Comparison of ENCODE assay signal across 16 cellular contexts in genomic region chr1:12006167-12006921, GRCh38. TPM values are rescaled to one million over a fixed set of nuclear protein-coding genes. Genes with fewer than 3 reads are reported as not detected.
DNase-seq lines count a peak whose midpoint lies in the region; ATAC-seq, FAIRE-seq and TF ChIP-seq lines count a peak whose summit lies in the region.
"Had no signal": no experiment of that assay in that cellular context is flagged by ENCODE, and none has a peak within 500 bp of the region (broad histone marks: within the 10 kb centered on the region; RNA-seq: fewer than 3 reads in every experiment).

No MANE protein-coding gene starts in this region.

- no peak for TF ChIP-seq POLR2A in K562 (conservative IDR thresholded peaks at IDR 0.05)

- BruUV-seq in K562 (replicated peaks; lab: Mats Ljungman, UMichigan) = no TSS peak

- peak; percentile 42 for FAIRE-seq in K562 (lab: Jason Lieb, UNC)

- H3K4me1 Mint-ChIP-seq in CD8-positive, alpha-beta memory T cell = no peaks in the 10 kb centered on the region
- H3K4me1 Mint-ChIP-seq: CD4-positive, CD25-positive, alpha-beta regulatory T cell had no signal

- H3K9ac ChIP-seq in K562 (ENCODE audit: insufficient read depth in 1 of 2, low read depth in 2 of 2, low read length in 2 of 2) = peak overlapping the region; percentile 43 to 66

- H3K27me3 Mint-ChIP-seq in CD8-positive, alpha-beta memory T cell = no peaks in the 10 kb centered on the region
- H3K27me3 Mint-ChIP-seq: CD4-positive, CD25-positive, alpha-beta regulatory T cell had no signal

- TF ChIP-seq CTCF in K562 (IDR thresholded peaks at IDR 0.05 in 2 of 3, conservative IDR thresholded peaks at IDR 0.05 in 1 of 3; ENCODE audit: insufficient read depth in 2 of 3, low read depth in 1 of 3, low read length in 3 of 3) = no peak
- TF ChIP-seq CTCF in osteoblast (IDR thresholded peaks at IDR 0.05; ENCODE audit: extremely low read depth, low read depth, low read length) = no peak

- H3K4me2 ChIP-seq in K562 (ENCODE audit: insufficient read depth, low read length) = no peak overlapping the region
- H3K4me2 ChIP-seq in osteoblast (ENCODE audit: insufficient read depth, low read length) = no peak overlapping the region
- H3K4me2 ChIP-seq: PC-9 had no signal

- no peaks in the 10 kb centered on the region for H3K9me3 Mint-ChIP-seq in CD8-positive, alpha-beta memory T cell
- H3K9me3 Mint-ChIP-seq: CD4-positive, CD25-positive, alpha-beta regulatory T cell had no signal

- H3K27ac Mint-ChIP-seq in CD8-positive, alpha-beta memory T cell = peak overlapping the region in 1 of 8 donors; percentile 1
- H3K27ac Mint-ChIP-seq: CD4-positive, CD25-positive, alpha-beta regulatory T cell had no signal

- H2AFZ ChIP-seq in K562 (ENCODE audit: low read depth, low read length) = no peak overlapping the region
- no peak overlapping the region for H2AFZ ChIP-seq in osteoblast (ENCODE audit: low read length)
- H2AFZ ChIP-seq: PC-9 had no signal

- H3K27ac ChIP-seq in CD8-positive, alpha-beta memory T cell (ENCODE audit: low read depth, low read length) = peak overlapping the region; percentile 9
- H3K27ac ChIP-seq in K562 (ENCODE audit: extremely low read depth, low read depth, low read length) (peak overlapping the region; percentile 77), osteoblast (ENCODE audit: low read depth, low read length) (no peak overlapping the region)
- H3K27ac ChIP-seq: PC-9, SK-N-MC had no signal

- H3K9me1 ChIP-seq in K562 (ENCODE audit: control insufficient read depth, insufficient read depth, low read length) = no peaks in the 10 kb centered on the region

- peaks cover 62% of the 10 kb centered on the region for H3K36me3 ChIP-seq in CD8-positive, alpha-beta memory T cell (ENCODE audit: insufficient read depth, low read length)
- H3K36me3 ChIP-seq in K562 (ENCODE audit: control insufficient read depth, insufficient read depth, low read length) (peaks cover 87% of the 10 kb centered on the region), osteoblast (ENCODE audit: insufficient read depth, low read length) (peaks cover 73% of the 10 kb centered on the region)

- H4K20me1 ChIP-seq in K562 (replicated peaks; ENCODE audit: control insufficient read depth, insufficient read depth, low read length) = no peaks in the 10 kb centered on the region
- no peaks in the 10 kb centered on the region for H4K20me1 ChIP-seq in osteoblast (ENCODE audit: insufficient read depth, low read length)

- TF ChIP-seq RAD21 in K562 (CRISPR knock-in tag; conservative IDR thresholded peaks at IDR 0.05 in 1 of 2, IDR thresholded peaks at IDR 0.05 in 1 of 2) = no peak

- CTCF ChIA-PET in CD8-positive, alpha-beta memory T cell (lab: Charles Lee) = no interaction called here
- CTCF ChIA-PET in K562 (lab: Yijun Ruan, JAX; ENCODE audit: low intra/inter-chr PET ratio) = no interaction called here

- POLR2A ChIA-PET in CD8-positive, alpha-beta memory T cell (lab: Charles Lee) = no interaction called here
- POLR2A ChIA-PET in K562 (lab: Yijun Ruan, JAX) = interaction anchor here (0.6 to 5.0 kb wide), 10 partner anchors 9 to 120 kb away, joined by 3 to 52 read pairs (median 4); partner anchors contain the start of gene MFN2

- in situ Hi-C loops in K562 (cut with MboI) = no loop called here

- H3K9me3 ChIP-seq in CD8-positive, alpha-beta memory T cell (ENCODE audit: low read length) = no peaks in the 10 kb centered on the region
- H3K9me3 ChIP-seq in K562 (replicated peaks; ENCODE audit: control insufficient read depth, insufficient read depth, low read depth, low read length) = no peaks in the 10 kb centered on the region
- H3K9me3 ChIP-seq in osteoblast (ENCODE audit: low read depth, low read length) = no peaks in the 10 kb centered on the region

- no peaks in the 10 kb centered on the region for H3K4me1 ChIP-seq in CD8-positive, alpha-beta memory T cell (ENCODE audit: insufficient read depth, low read length)
- H3K4me1 ChIP-seq in K562 (replicated peaks in 1 of 2; ENCODE audit: control insufficient read depth in 2 of 2, insufficient read depth in 2 of 2, low read length in 2 of 2) (peaks cover 23 to 39% of the 10 kb centered on the region in 2 experiments; a peak in 4 of 5 replicates), osteoblast (ENCODE audit: insufficient read depth, low read length) (peaks cover 2% of the 10 kb centered on the region)

- TF ChIP-seq EP300 in K562 (IDR thresholded peaks at IDR 0.05; ENCODE audit: low read length) = no peak

- peaks cover 11 to 93% (median 21%) of the 10 kb centered on the region in 3 donors for H3K36me3 Mint-ChIP-seq in CD8-positive, alpha-beta memory T cell

- no peak overlapping the region for H3K4me3 Mint-ChIP-seq in CD8-positive, alpha-beta memory T cell
- H3K4me3 Mint-ChIP-seq: CD4-positive, CD25-positive, alpha-beta regulatory T cell had no signal

- DNase-seq in CD8-positive, alpha-beta memory T cell = no peak
- peak; percentile 49 to 70 (median 61) for DNase-seq in K562 (ENCODE audit: extremely low read depth in 1 of 4, low spot score in 3 of 4)
- DNase-seq in osteoblast (ENCODE audit: insufficient read length, low spot score, missing footprints) = peak; percentile 75
- no peak for DNase-seq in NCI-H748 treated with DMSO at 0.1 percent for 48 hours (lab: John Stamatoyannopoulos, UW)
- DNase-seq in T-helper 9 cell = no peak
- DNase-seq: AML-193; CD4-positive, CD25-positive, alpha-beta regulatory T cell; DMS79; MM.1S; NCI-H1105; NCI-H69; PC-9 had no signal

- no peaks in the 10 kb centered on the region for H3K27me3 ChIP-seq in CD8-positive, alpha-beta memory T cell (ENCODE audit: insufficient read depth, low read length, poor library complexity, severe bottlenecking)
- H3K27me3 ChIP-seq in K562 (ENCODE audit: control insufficient read depth in 2 of 2, insufficient read depth in 2 of 2, low read length in 2 of 2) (no peaks in the 10 kb centered on the region), osteoblast (ENCODE audit: insufficient read depth, low read length) (no peaks in the 10 kb centered on the region)

- H3K4me3 ChIP-seq in CD8-positive, alpha-beta memory T cell (ENCODE audit: low read length) = no peak overlapping the region
- H3K4me3 ChIP-seq in K562 (no peak overlapping the region), osteoblast (ENCODE audit: insufficient read depth, low read length) (no peak overlapping the region)
- H3K4me3 ChIP-seq: PC-9, SK-N-MC had no signal

- intact Hi-C loops in K562 (cut with micrococcal nuclease) = no loop called here

- peak; percentile 20 for ATAC-seq in GM18861 (IDR thresholded peaks at IDR 0.05; ENCODE audit: unreplicated experiment)
- peak; percentile 30 for ATAC-seq in K562
- ATAC-seq in GM21723 (IDR thresholded peaks at IDR 0.05; ENCODE audit: unreplicated experiment) = no peak

- WGBS in K562 (ENCODE audit: insufficient coverage, low coverage, missing lambda C conversion rate) = 85% methylated on average over 17 of the region's 17 CpGs

- H3K79me2 ChIP-seq in K562 (ENCODE audit: control insufficient read depth, insufficient read depth, low read length) (peaks cover 11% of the 10 kb centered on the region; the same call in 2 of the 3 replicates), osteoblast (ENCODE audit: insufficient read depth, low read length) (no peaks in the 10 kb centered on the region)

RNA-seq across cellular contexts. Expression of gene MIIP, which starts 13.0 kb away (rescaled TPM):
- 10 to 100 TPM; 37.0 to 37.6 TPM for total RNA-seq in CD8-positive, alpha-beta memory T cell
- polyA plus RNA-seq in CD8-positive, alpha-beta memory T cell = 31.6 TPM
- total RNA-seq in K562 (2011; cell fraction: chromatin; rRNA removed; ENCODE audit: low replicate concordance) = 73.6 and 259 TPM in 2 replicates
- 259 and 285 TPM in 2 replicates for total RNA-seq in K562 (2011; cell fraction: nucleolus; rRNA removed)
- total RNA-seq in K562 (2011; cell fraction: nucleoplasm; rRNA removed) = 145 and 161 TPM in 2 replicates
- total RNA-seq in K562 (2014; rRNA removed) (117 and 131 TPM in 2 replicates), K562 (2014; rRNA removed; fragmentation: Illumina TruSeq; extraction: Trizol) (11.8 and 17.2 TPM in 2 replicates), K562 (2015; rRNA removed; fragmentation: Illumina TruSeq; extraction: Trizol) (50.7 and 55.6 TPM in 2 replicates), K562 (2021) (92.8 and 102 TPM in 2 replicates), osteoblast (24.2 and 26.4 TPM in 2 replicates)
- polyA plus RNA-seq in K562 (2011; rRNA removed) (48.3 and 113 TPM in 2 replicates), K562 (2014; fragmentation: Illumina TruSeq; extraction: Trizol) (30.8 and 57.5 TPM in 2 replicates), K562 (2014; fragmentation: Nextera tagmentation; extraction: Ambion mirVana) (1 to 10 TPM; 2.5 to 5.1 TPM), K562 (2014; rRNA removed) (105 and 108 TPM in 2 replicates)
- polyA plus RNA-seq in K562 (2011; cell fraction: cytosol; rRNA removed) = 79.2 and 124 TPM in 2 replicates
- 514 and 538 TPM in 2 replicates for polyA plus RNA-seq in K562 (2011; cell fraction: nucleus; rRNA removed)
- polyA plus RNA-seq in K562 (2012) = 79.3 and 134 TPM in 2 replicates
- 15.8 and 16.2 TPM in 2 replicates for polyA minus RNA-seq in K562 (2011; rRNA and poly(A)+ RNA removed)
- 26.3 and 43.2 TPM in 2 replicates for polyA minus RNA-seq in K562 (2011; cell fraction: cytosol; rRNA and poly(A)+ RNA removed)
- 54.1 and 78.2 TPM in 2 replicates for polyA minus RNA-seq in K562 (2011; cell fraction: nucleus; rRNA and poly(A)+ RNA removed)

RNA-seq across cellular contexts. Expression of gene MFN2, which starts 26.1 kb away (rescaled TPM):
- 10 to 100 TPM; 97.1 to 97.2 TPM for total RNA-seq in CD8-positive, alpha-beta memory T cell
- 40.9 TPM for polyA plus RNA-seq in CD8-positive, alpha-beta memory T cell
- total RNA-seq in K562 (2011; cell fraction: chromatin; rRNA removed; ENCODE audit: low replicate concordance) = 133 and 181 TPM in 2 replicates
- total RNA-seq in K562 (2011; cell fraction: nucleolus; rRNA removed) = 106 and 110 TPM in 2 replicates
- total RNA-seq in K562 (2011; cell fraction: nucleoplasm; rRNA removed) = 88.2 and 107 TPM in 2 replicates
- total RNA-seq in K562 (2014; rRNA removed) = 95.4 and 108 TPM in 2 replicates
- total RNA-seq in K562 (2014; rRNA removed; fragmentation: Illumina TruSeq; extraction: Trizol) = 87.1 and 109 TPM in 2 replicates
- total RNA-seq in K562 (2015; rRNA removed; fragmentation: Illumina TruSeq; extraction: Trizol) = 79.6 and 82.9 TPM in 2 replicates
- 147 and 158 TPM in 2 replicates for total RNA-seq in K562 (2021)
- polyA plus RNA-seq in K562 (2011; rRNA removed) = 83.4 and 112 TPM in 2 replicates
- polyA plus RNA-seq in K562 (2011; cell fraction: cytosol; rRNA removed) = 74.2 and 81.7 TPM in 2 replicates
- 185 and 193 TPM in 2 replicates for polyA plus RNA-seq in K562 (2011; cell fraction: nucleus; rRNA removed)
- 74.5 and 123 TPM in 2 replicates for polyA plus RNA-seq in K562 (2012)
- polyA plus RNA-seq in K562 (2014; fragmentation: Illumina TruSeq; extraction: Trizol) = 139 and 165 TPM in 2 replicates
- 10 to 100 TPM; 10.5 to 14.0 TPM for polyA plus RNA-seq in K562 (2014; fragmentation: Nextera tagmentation; extraction: Ambion mirVana)
- 94.6 and 99.9 TPM in 2 replicates for polyA plus RNA-seq in K562 (2014; rRNA removed)
- polyA minus RNA-seq in K562 (2011; rRNA and poly(A)+ RNA removed) = 105 and 127 TPM in 2 replicates
- polyA minus RNA-seq in K562 (2011; cell fraction: cytosol; rRNA and poly(A)+ RNA removed) = 52.3 and 57.5 TPM in 2 replicates
- 38.1 and 91.4 TPM in 2 replicates for polyA minus RNA-seq in K562 (2011; cell fraction: nucleus; rRNA and poly(A)+ RNA removed)
- total RNA-seq in osteoblast = 46.0 and 51.0 TPM in 2 replicates

RNA-seq across cellular contexts. Expression of gene TNFRSF8, which starts 56.8 kb away (rescaled TPM):
- 1 to 10 TPM; 1.5 to 1.9 TPM for total RNA-seq in CD8-positive, alpha-beta memory T cell
- polyA plus RNA-seq in CD8-positive, alpha-beta memory T cell = not detected
- total RNA-seq in K562 (2011; cell fraction: chromatin; rRNA removed; ENCODE audit: low replicate concordance) = 14.4 and 37.6 TPM in 2 replicates
- 36.7 and 39.3 TPM in 2 replicates for total RNA-seq in K562 (2011; cell fraction: nucleolus; rRNA removed)
- 23.4 and 24.7 TPM in 2 replicates for total RNA-seq in K562 (2011; cell fraction: nucleoplasm; rRNA removed)
- total RNA-seq in K562 (2014; rRNA removed) (22.2 and 27.1 TPM in 2 replicates), K562 (2014; rRNA removed; fragmentation: Illumina TruSeq; extraction: Trizol) (5.9 and 8.7 TPM in 2 replicates), K562 (2015; rRNA removed; fragmentation: Illumina TruSeq; extraction: Trizol) (17.1 and 18.9 TPM in 2 replicates), K562 (2021) (38.4 and 40.2 TPM in 2 replicates), osteoblast (under 0.01 and 0.29 TPM in 2 replicates)
- polyA plus RNA-seq in K562 (2011; rRNA removed) (5.6 and 12.0 TPM in 2 replicates), K562 (2014; fragmentation: Illumina TruSeq; extraction: Trizol) (22.4 and 24.4 TPM in 2 replicates), K562 (2014; fragmentation: Nextera tagmentation; extraction: Ambion mirVana) (1 to 10 TPM; 3.5 to 3.7 TPM), K562 (2014; rRNA removed) (18.2 and 19.9 TPM in 2 replicates)
- 10.7 and 17.1 TPM in 2 replicates for polyA plus RNA-seq in K562 (2011; cell fraction: cytosol; rRNA removed)
- 8.7 and 10.8 TPM in 2 replicates for polyA plus RNA-seq in K562 (2011; cell fraction: nucleus; rRNA removed)
- 23.2 and 39.4 TPM in 2 replicates for polyA plus RNA-seq in K562 (2012)
- polyA minus RNA-seq in K562 (2011; rRNA and poly(A)+ RNA removed) = 6.5 and 7.8 TPM in 2 replicates
- 14.6 and 16.9 TPM in 2 replicates for polyA minus RNA-seq in K562 (2011; cell fraction: cytosol; rRNA and poly(A)+ RNA removed)
- polyA minus RNA-seq in K562 (2011; cell fraction: nucleus; rRNA and poly(A)+ RNA removed) = 5.3 and 7.6 TPM in 2 replicates
- total RNA-seq: G401, PC-9 had no signal

Comparison
In these comparisons a context has a peak if more than half of its experiments do, and no peak if none do; other contexts are left out.
1. DNase-seq: peak in K562 (4 of 4) and osteoblast (single experiment); none in CD8-positive, alpha-beta memory T cell (0 of 5), NCI-H748 treated with DMSO at 0.1 percent for 48 hours (single experiment) and T-helper 9 cell (single experiment).